Comparison of ENCODE assay signal across 8 cellular contexts in genomic region chr2:227471924-227472264, GRCh38. TPM values are rescaled to one million over a fixed set of nuclear protein-coding genes. Genes with fewer than 3 reads are reported as not detected.
DNase-seq lines count a peak whose midpoint lies in the region; ATAC-seq, FAIRE-seq and TF ChIP-seq lines count a peak whose summit lies in the region.

TSS of gene AGFG1 (plus strand) at chr2:227472156. CDS start at chr2:227472422, 266 bp downstream.

- H3K9me3 ChIP-seq in body of pancreas (no peaks in the 10 kb centered on the region), iPS DF 6.9 (ENCODE audit: control insufficient read depth, insufficient read depth, low read length) (no peaks in the 10 kb centered on the region)

- H3K4me1 ChIP-seq in body of pancreas (peaks cover 34% of the 10 kb centered on the region), iPS DF 6.9 (ENCODE audit: control insufficient read depth, insufficient read depth, low read length) (peaks cover 4% of the 10 kb centered on the region; the same call in 1 of the 2 replicates)

- 0 to 1% methylated on average over 17 to 25 of the region's 28 CpGs for WGBS in body of pancreas, 2 donors
- WGBS in iPS DF 6.9 (ENCODE audit: insufficient coverage, insufficient read length): no CpG with 5 or more reads among the region's 28 CpGs

- no peaks in the 10 kb centered on the region for H3K27me3 ChIP-seq in body of pancreas
- H3K27me3 ChIP-seq in iPS DF 6.9 (ENCODE audit: control insufficient read depth, insufficient read depth, low read length): no peaks in the 10 kb centered on the region

- peak; percentile 77 to 80 (median 79) for TF ChIP-seq POLR2A in body of pancreas (IDR thresholded peaks at IDR 0.05)

- peak; percentile 43 for FAIRE-seq in TTC549 (lab: Jason Lieb, UNC)

- ATAC-seq in HG02885 (IDR thresholded peaks at IDR 0.05; ENCODE audit: poor library complexity, unreplicated experiment) (peak; percentile 86), body of pancreas (peak; percentile 91)

- peak; percentile 97 to 100 (median 98) for TF ChIP-seq CTCF in body of pancreas (IDR thresholded peaks at IDR 0.05)

- intact Hi-C loops in body of pancreas (cut with DNase I): no loop called here

- H3K4me3 ChIP-seq in body of pancreas: peak within 1 kb of the TSS; percentile 96 to 99
- peak within 1 kb of the TSS; percentile 100 for H3K4me3 ChIP-seq in iPS DF 6.9 (ENCODE audit: low read length)
- H3K4me3 ChIP-seq in skeletal muscle cell (ENCODE audit: low read depth, low read length): peak within 1 kb of the TSS; percentile 75

- H3K27ac ChIP-seq in body of pancreas: peak within 1 kb of the TSS; percentile 78 to 91 (median 84)
- H3K27ac ChIP-seq in iPS DF 6.9 (ENCODE audit: low read length): no peak within 1 kb of the TSS

- no peaks in the 10 kb centered on the region for H3K36me3 ChIP-seq in body of pancreas (replicated peaks in 1 of 2; ENCODE audit: insufficient read depth in 1 of 2, low read depth in 2 of 2)
- H3K36me3 ChIP-seq in iPS DF 6.9 (ENCODE audit: control insufficient read depth, insufficient read depth, low read length): no peaks in the 10 kb centered on the region; the same call in 1 of the 2 replicates

- DNase-seq in NK-92 treated with Interleukin-12 subunit alpha and Interleukin-12 subunit beta, amount 100 ng/mL, for 24 hours (lab: John Stamatoyannopoulos, UW): peak; percentile 69
- DNase-seq in NK-92 (lab: John Stamatoyannopoulos, UW; ENCODE audit: unreplicated experiment) (no peak), NCI-H2029 treated with DMSO at 0.1 percent for 48 hours (lab: John Stamatoyannopoulos, UW) (peak; percentile 49), body of pancreas (peak; percentile 82 to 86 (median 84)), iPS DF 6.9 (ENCODE audit: low read depth, low spot score) (peak; percentile 39), skeletal muscle cell (ENCODE audit: low read depth) (peak; percentile 22)

RNA-seq across cellular contexts. Expression of gene AGFG1, which starts in this region (rescaled TPM):
- total RNA-seq in body of pancreas: 10 to 100 TPM; 10.2 to 16.1 TPM
